Comparison of ENCODE assay signal across 9 cellular contexts in genomic region chr5:110441035-110441434, GRCh38.
DNase-seq lines count a peak whose midpoint lies in the region; ATAC-seq and TF ChIP-seq lines count a peak whose summit lies in the region.
"Had no signal": no experiment of that assay in that cellular context is flagged by ENCODE, and none has a peak within 500 bp of the region (broad histone marks: within the 10 kb centered on the region; RNA-seq: fewer than 3 reads in every experiment).

No MANE protein-coding gene starts in this region.

- intact Hi-C loops in right lobe of liver (cut with DNase I), result no loop called here

- TF ChIP-seq POLR2A in right lobe of liver (IDR thresholded peaks at IDR 0.05), result no peak

- H3K36me3 ChIP-seq in WERI-Rb-1, result no peaks in the 10 kb centered on the region
- no peaks in the 10 kb centered on the region for H3K36me3 ChIP-seq in right lobe of liver
- H3K36me3 ChIP-seq: heart left ventricle had no signal

- H3K4me1 ChIP-seq in right lobe of liver, result no peaks in the 10 kb centered on the region

- DNase-seq in COR-L47 (lab: John Stamatoyannopoulos, UW) (peak; percentile 17), HT-29 (ENCODE audit: low spot score) (peak; percentile 47), WERI-Rb-1 (peak; percentile 22), right lobe of liver (no peak), KG1 (lab: John Stamatoyannopoulos, UW) (no peak), T-helper 9 cell (no peak)
- DNase-seq in activated naive CD4-positive, alpha-beta T cell (lab: John Stamatoyannopoulos, UW), result no peak
- DNase-seq: heart left ventricle had no signal

- ATAC-seq in GM19324 (IDR thresholded peaks at IDR 0.05; ENCODE audit: low FRiP score, unreplicated experiment), result peak; percentile 61
- ATAC-seq in right lobe of liver, result peak; percentile 76 to 90 (median 88)

- H3K27ac ChIP-seq in WERI-Rb-1, result no peak overlapping the region
- H3K27ac ChIP-seq in right lobe of liver, result no peak overlapping the region
- H3K27ac ChIP-seq: heart left ventricle had no signal

- peak; percentile 54 for TF ChIP-seq CTCF in WERI-Rb-1 (IDR thresholded peaks at IDR 0.05; ENCODE audit: low read depth, low read length)
- peak; percentile 34 to 61 (median 48) for TF ChIP-seq CTCF in right lobe of liver (IDR thresholded peaks at IDR 0.05)

- H3K27me3 ChIP-seq in WERI-Rb-1 (ENCODE audit: insufficient read depth, low read depth, severe bottlenecking), result no peaks in the 10 kb centered on the region
- no peaks in the 10 kb centered on the region for H3K27me3 ChIP-seq in right lobe of liver
- H3K27me3 ChIP-seq: heart left ventricle had no signal

- 23% methylated on average over 2 of the region's 2 CpGs for WGBS in right lobe of liver (ENCODE audit: insufficient coverage, low coverage, low lambda C conversion rate, missing lambda C conversion rate)

- H3K9me3 ChIP-seq in WERI-Rb-1 (ENCODE audit: severe bottlenecking) (no peaks in the 10 kb centered on the region), right lobe of liver (no peaks in the 10 kb centered on the region)

- no peak overlapping the region for H3K4me3 ChIP-seq in WERI-Rb-1 (ENCODE audit: low read depth, low read length)
- H3K4me3 ChIP-seq in right lobe of liver, result no peak overlapping the region
- H3K4me3 ChIP-seq: heart left ventricle had no signal

Comparison
In these comparisons a context has a peak if more than half of its experiments do, and no peak if none do; other contexts are left out.
1. DNase-seq: peak in COR-L47 (single experiment), HT-29 (single experiment) and WERI-Rb-1 (single experiment); none in right lobe of liver (0 of 3), activated naive CD4-positive, alpha-beta T cell (0 of 4), KG1 (single experiment) and T-helper 9 cell (single experiment).